ENCODE assay signal across 1 cellular context in genomic region chr9:5425006-5425628, GRCh38.
TF ChIP-seq lines count a peak whose summit lies in the region.

No MANE protein-coding gene starts in this region.

TF ChIP-seq in GM12878, 131 proteins besides CTCF, POLR2A, EP300 and RAD21 (continued from another document):
- TF ChIP-seq SMARCA5 (IDR thresholded peaks at IDR 0.05) (peak; percentile 95), SUPT20H (IDR thresholded peaks at IDR 0.05; ENCODE audit: borderline replicate concordance, control insufficient read depth, low read depth, low read length) (no peak), SIN3A (IDR thresholded peaks at IDR 0.05; ENCODE audit: low read depth, low read length) (no peak), SMC3 (IDR thresholded peaks at IDR 0.05; ENCODE audit: borderline replicate concordance, low read length) (peak; percentile 69; the same call in 1 of the 2 replicates), RB1 (IDR thresholded peaks at IDR 0.05; ENCODE audit: borderline replicate concordance) (peak; percentile 41; the same call in 1 of the 2 replicates)
- TF ChIP-seq, protein P1, sequence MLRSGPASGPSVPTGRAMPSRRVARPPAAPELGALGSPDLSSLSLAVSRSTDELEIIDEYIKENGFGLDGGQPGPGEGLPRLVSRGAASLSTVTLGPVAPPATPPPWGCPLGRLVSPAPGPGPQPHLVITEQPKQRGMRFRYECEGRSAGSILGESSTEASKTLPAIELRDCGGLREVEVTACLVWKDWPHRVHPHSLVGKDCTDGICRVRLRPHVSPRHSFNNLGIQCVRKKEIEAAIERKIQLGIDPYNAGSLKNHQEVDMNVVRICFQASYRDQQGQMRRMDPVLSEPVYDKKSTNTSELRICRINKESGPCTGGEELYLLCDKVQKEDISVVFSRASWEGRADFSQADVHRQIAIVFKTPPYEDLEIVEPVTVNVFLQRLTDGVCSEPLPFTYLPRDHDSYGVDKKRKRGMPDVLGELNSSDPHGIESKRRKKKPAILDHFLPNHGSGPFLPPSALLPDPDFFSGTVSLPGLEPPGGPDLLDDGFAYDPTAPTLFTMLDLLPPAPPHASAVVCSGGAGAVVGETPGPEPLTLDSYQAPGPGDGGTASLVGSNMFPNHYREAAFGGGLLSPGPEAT (IDR thresholded peaks at IDR 0.05; ENCODE audit: low read depth), result no peak
